ENCODE assay signal across 20 cellular contexts in genomic region chr16:4884209-4884608, GRCh38. TPM values are rescaled to one million over a fixed set of nuclear protein-coding genes. Genes with fewer than 3 reads are reported as not detected.
"Had no signal": no experiment of that assay in that cellular context is flagged by ENCODE, and none has a peak within 500 bp of the region (broad histone marks: within the 10 kb centered on the region; RNA-seq: fewer than 3 reads in every experiment).

No MANE protein-coding gene starts in this region.

- H3K27ac Mint-ChIP-seq: dendritic cell treated with granulocyte-macrophage colony-stimulating factor and Interleukin-4, amounts not matched to agents 40 ng/mL and 50 ng/mL, for 4 days had no signal

- DNase-seq: effector memory CD8-positive, alpha-beta T cell; esophagus squamous epithelium; foreskin fibroblast; glutamatergic neuron; islet precursor cell; mammary epithelial cell; naive thymus-derived CD4-positive, alpha-beta T cell; nephron progenitor cell; sigmoid colon; stimulated activated CD4-positive, alpha-beta T cell treated with anti-CD3 and anti-CD28 coated beads, Interleukin-2, amount 100 ng/mL, for 48 hours; stimulated activated naive CD8-positive, alpha-beta T cell treated with anti-CD3 and anti-CD28 coated beads, Interleukin-15, Interleukin-2, amounts not matched to agents 100 U/mL and 50 U/mL, for 24 hours; thyroid gland had no signal

- H3K9me3 Mint-ChIP-seq: dendritic cell treated with granulocyte-macrophage colony-stimulating factor and Interleukin-4, amounts not matched to agents 40 ng/mL and 50 ng/mL, for 4 days; effector memory CD8-positive, alpha-beta T cell; nephron progenitor cell had no signal

- H3K4me3 Mint-ChIP-seq: dendritic cell treated with granulocyte-macrophage colony-stimulating factor and Interleukin-4, amounts not matched to agents 40 ng/mL and 50 ng/mL, for 4 days; effector memory CD8-positive, alpha-beta T cell; naive thymus-derived CD4-positive, alpha-beta T cell; nephron progenitor cell had no signal

- H3K27me3 ChIP-seq: esophagus squamous epithelium, gastroesophageal sphincter, sigmoid colon, suprapubic skin, thyroid gland, upper lobe of left lung, vagina had no signal

- H3K4me1 ChIP-seq: vagina had no signal

- ATAC-seq: effector memory CD8-positive, alpha-beta T cell; gastroesophageal sphincter; left lobe of liver; naive thymus-derived CD4-positive, alpha-beta T cell; stimulated activated naive CD8-positive, alpha-beta T cell treated with anti-CD3 and anti-CD28 coated beads, Interleukin-15, Interleukin-2, amounts not matched to agents 100 U/mL and 50 U/mL, for 24 hours had no signal

- H3K4me3 ChIP-seq: esophagus squamous epithelium, gastroesophageal sphincter, sigmoid colon, skin epidermis, suprapubic skin, thyroid gland, upper lobe of left lung, vagina had no signal

- H3K27ac ChIP-seq: esophagus squamous epithelium, gastroesophageal sphincter, sigmoid colon, skin epidermis, suprapubic skin, thyroid gland, upper lobe of left lung, vagina had no signal

- H3K4me1 Mint-ChIP-seq: nephron progenitor cell had no signal

- H3K27me3 Mint-ChIP-seq: dendritic cell treated with granulocyte-macrophage colony-stimulating factor and Interleukin-4, amounts not matched to agents 40 ng/mL and 50 ng/mL, for 4 days; effector memory CD8-positive, alpha-beta T cell; naive thymus-derived CD4-positive, alpha-beta T cell had no signal

- H3K9me3 ChIP-seq: esophagus squamous epithelium, gastroesophageal sphincter, sigmoid colon, suprapubic skin, thyroid gland, upper lobe of left lung, vagina had no signal

RNA-seq across cellular contexts. Expression of gene PPL, which starts 52.7 kb away (rescaled TPM):
- total RNA-seq: mononuclear cell; naive thymus-derived CD4-positive, alpha-beta T cell had no signal
